Comparison of ENCODE assay signal across 8 cellular contexts in the genomic region with DNA sequence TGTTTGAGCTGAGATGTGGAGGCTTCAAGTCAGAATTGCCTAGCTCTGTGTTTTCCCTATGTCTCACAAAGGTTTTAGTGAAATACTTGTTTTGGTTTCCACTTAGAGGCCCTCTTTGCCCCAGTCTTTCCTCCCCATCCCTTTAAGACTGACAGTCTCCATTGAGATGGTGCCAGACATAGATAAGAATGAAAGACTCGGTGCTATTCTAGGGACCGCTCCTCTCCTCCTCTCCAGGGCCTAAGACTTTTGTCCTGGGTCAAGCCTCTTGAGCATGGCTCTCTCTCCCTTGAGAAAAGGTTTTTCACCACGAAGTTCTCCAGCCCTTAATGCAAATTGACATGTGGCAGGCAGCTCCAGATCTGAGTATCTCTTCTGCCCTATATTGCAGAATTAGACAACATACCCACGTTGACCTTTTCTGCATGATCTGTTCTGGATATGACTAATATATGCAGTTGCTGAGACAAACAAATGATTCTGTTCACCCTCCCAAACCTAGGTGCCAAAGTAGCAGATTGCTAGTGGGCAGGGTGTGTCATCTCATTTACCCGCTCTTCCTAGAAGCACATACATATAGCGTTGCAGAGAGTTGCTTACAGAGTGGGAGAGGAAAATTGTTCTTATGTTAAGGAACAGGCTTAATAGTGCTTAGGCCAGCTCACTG.
DNase-seq lines count a peak whose midpoint lies in the region; ATAC-seq lines count a peak whose summit lies in the region.

No MANE protein-coding gene starts in this region.

- DNase-seq in kidney tubule cell (ENCODE audit: low spot score) = peak; percentile 53
- DNase-seq in NOMO-1 (lab: John Stamatoyannopoulos, UW; ENCODE audit: unreplicated experiment in 2 of 2) = no peak
- no peak for DNase-seq in NCI-H2081 treated with DMSO at 0.1 percent for 48 hours (lab: John Stamatoyannopoulos, UW)
- DNase-seq in AML-193 (lab: John Stamatoyannopoulos, UW) = no peak
- DNase-seq in NCI-H526 treated with DMSO at 0.1 percent for 48 hours (lab: John Stamatoyannopoulos, UW) = no peak

- peak; percentile 98 for ATAC-seq in GM18868 (IDR thresholded peaks at IDR 0.05; ENCODE audit: unreplicated experiment)
- ATAC-seq in GM21576 (IDR thresholded peaks at IDR 0.05; ENCODE audit: unreplicated experiment) = peak; percentile 94
- peak; percentile 95 for ATAC-seq in HG03520 (IDR thresholded peaks at IDR 0.05; ENCODE audit: unreplicated experiment)
